ENCODE assay signal across 15 cellular contexts in genomic region chr6:79073888-79074287, GRCh38.
A peak's percentile ranks its signal among the peaks of the same experiment; 100 is the strongest.
DNase-seq lines count a peak whose midpoint lies in the region; ATAC-seq and TF ChIP-seq lines count a peak whose summit lies in the region.
"Had no signal": no experiment of that assay in that cellular context is flagged by ENCODE, and none has a peak within 500 bp of the region (broad histone marks: within the 10 kb centered on the region; RNA-seq: fewer than 3 reads in every experiment).

No MANE protein-coding gene starts in this region.

- H3K4me3 Mint-ChIP-seq in effector memory CD8-positive, alpha-beta T cell = peak overlapping the region; percentile 43 to 91
- peak overlapping the region; percentile 63 for H3K4me3 Mint-ChIP-seq in nephron progenitor cell

- H3K79me2 ChIP-seq in DOHH2 (ENCODE audit: control insufficient read depth, low read length) (peaks cover 83% of the 10 kb centered on the region), MM.1S (ENCODE audit: low read length) (peaks cover 71% of the 10 kb centered on the region)

- ATAC-seq in effector memory CD8-positive, alpha-beta T cell (replicated peaks) = no peak
- ATAC-seq in GM18519 (IDR thresholded peaks at IDR 0.05; ENCODE audit: low FRiP score, unreplicated experiment) (no peak), GM21717 (IDR thresholded peaks at IDR 0.05; ENCODE audit: unreplicated experiment) (no peak), HG02642 (IDR thresholded peaks at IDR 0.05; ENCODE audit: poor library complexity, unreplicated experiment) (no peak)
- ATAC-seq: stimulated activated naive B cell treated with anti-CD40 and anti-IgM and Interleukin-4, amounts not matched to agents 10 μg/mL and 1 μg/mL and 100 μg/mL, for 72 hours had no signal

- no peak overlapping the region for H2AFZ ChIP-seq in MM.1S (ENCODE audit: low read length)

- no peaks in the 10 kb centered on the region for H3K9me2 ChIP-seq in DOHH2 (replicated peaks; ENCODE audit: control insufficient read depth, low read length)
- H3K9me2 ChIP-seq in MM.1S (replicated peaks; ENCODE audit: insufficient read depth, low read length) = no peaks in the 10 kb centered on the region

- H3K4me1 ChIP-seq in DOHH2 (ENCODE audit: control insufficient read depth, low read length) = peaks cover 54% of the 10 kb centered on the region
- peaks cover 62% of the 10 kb centered on the region for H3K4me1 ChIP-seq in MM.1S (ENCODE audit: low read length)

- H3K4me1 Mint-ChIP-seq in effector memory CD8-positive, alpha-beta T cell (ENCODE audit: low read depth in 2 of 2) = peaks cover 21 to 46% of the 10 kb centered on the region in 2 donors
- H3K4me1 Mint-ChIP-seq in nephron progenitor cell = peaks cover 29% of the 10 kb centered on the region

- no peaks in the 10 kb centered on the region for H3K27me3 Mint-ChIP-seq in effector memory CD8-positive, alpha-beta T cell
- H3K27me3 Mint-ChIP-seq in nephron progenitor cell (ENCODE audit: low read depth, poor library complexity) = no peaks in the 10 kb centered on the region
- H3K27me3 Mint-ChIP-seq: stimulated activated naive B cell treated with anti-CD40 and anti-IgM and Interleukin-4, amounts not matched to agents 10 μg/mL and 1 μg/mL and 100 μg/mL, for 72 hours had no signal

- H3K36me3 ChIP-seq in DOHH2 (ENCODE audit: control insufficient read depth, low read length) (peaks cover 75% of the 10 kb centered on the region), MM.1S (replicated peaks; ENCODE audit: insufficient read depth, low read length) (peaks cover 3% of the 10 kb centered on the region; the same call in 1 of the 2 replicates)

- H3K27me3 ChIP-seq in DOHH2 (ENCODE audit: control insufficient read depth, low read length) = no peaks in the 10 kb centered on the region
- no peaks in the 10 kb centered on the region for H3K27me3 ChIP-seq in MM.1S (replicated peaks; ENCODE audit: insufficient read depth, low read length)
- H3K27me3 ChIP-seq: BLaER1 treated with 17β-estradiol and CSF1 and Interleukin-3, amounts not matched to agents 10 nM and 100 nM had no signal

- H3K36me3 Mint-ChIP-seq in effector memory CD8-positive, alpha-beta T cell (ENCODE audit: insufficient read depth) = peaks cover 24% of the 10 kb centered on the region
- peaks cover 17% of the 10 kb centered on the region for H3K36me3 Mint-ChIP-seq in nephron progenitor cell (ENCODE audit: low read depth)

- H3K27ac Mint-ChIP-seq in effector memory CD8-positive, alpha-beta T cell = peak overlapping the region; percentile 32 to 92
- peak overlapping the region; percentile 70 for H3K27ac Mint-ChIP-seq in nephron progenitor cell
- H3K27ac Mint-ChIP-seq: stimulated activated naive B cell treated with anti-CD40 and anti-IgM and Interleukin-4, amounts not matched to agents 10 μg/mL and 1 μg/mL and 100 μg/mL, for 72 hours had no signal

- H4K20me1 ChIP-seq in DOHH2 (ENCODE audit: control insufficient read depth, insufficient read depth, low read depth, low read length) = peaks cover 36% of the 10 kb centered on the region
- H4K20me1 ChIP-seq in MM.1S (ENCODE audit: insufficient read depth, low read length) = no peaks in the 10 kb centered on the region

- DNase-seq in MM.1S (no peak), nephron progenitor cell (no peak), NCI-H69 (lab: John Stamatoyannopoulos, UW) (no peak)
- no peak for DNase-seq in effector memory CD8-positive, alpha-beta T cell
- DNase-seq: head of caudate nucleus; IMR-90; NCI-H526 treated with DMSO at 0.1 percent for 48 hours; RPMI8226; stimulated activated naive B cell treated with anti-CD40 and anti-IgM and Interleukin-4, amounts not matched to agents 10 μg/mL and 1 μg/mL and 100 μg/mL, for 72 hours; T-helper 9 cell had no signal

- H3F3A ChIP-seq in DOHH2 (ENCODE audit: control insufficient read depth, insufficient read depth) = peaks cover 4% of the 10 kb centered on the region
- H3F3A ChIP-seq in MM.1S (ENCODE audit: insufficient read depth, low read length) = peaks cover 46% of the 10 kb centered on the region

- TF ChIP-seq CTCF in DOHH2 (IDR thresholded peaks at IDR 0.05; ENCODE audit: low read depth, low read length, poor library complexity, severe bottlenecking) (no peak), MM.1S (IDR thresholded peaks at IDR 0.05; ENCODE audit: low read length) (no peak), nephron progenitor cell (IDR thresholded peaks at IDR 0.05) (no peak)

- H3K9me3 ChIP-seq in DOHH2 (ENCODE audit: control insufficient read depth, insufficient read depth, low read length) (no peaks in the 10 kb centered on the region), MM.1S (replicated peaks; ENCODE audit: insufficient read depth, low read length) (no peaks in the 10 kb centered on the region)
- H3K9me3 ChIP-seq: BLaER1 treated with 17β-estradiol and CSF1 and Interleukin-3, amounts not matched to agents 10 nM and 100 nM had no signal

- no peaks in the 10 kb centered on the region for H3K9me3 Mint-ChIP-seq in effector memory CD8-positive, alpha-beta T cell
- H3K9me3 Mint-ChIP-seq in nephron progenitor cell = no peaks in the 10 kb centered on the region
- H3K9me3 Mint-ChIP-seq: stimulated activated naive B cell treated with anti-CD40 and anti-IgM and Interleukin-4, amounts not matched to agents 10 μg/mL and 1 μg/mL and 100 μg/mL, for 72 hours had no signal

- H3K27ac ChIP-seq in DOHH2 (ENCODE audit: low read depth, low read length) (no peak overlapping the region), MM.1S (ENCODE audit: low read length) (no peak overlapping the region)
- H3K27ac ChIP-seq: BLaER1 treated with 17β-estradiol and CSF1 and Interleukin-3, amounts not matched to agents 10 nM and 100 nM had no signal

- H3K4me2 ChIP-seq in DOHH2 (ENCODE audit: low read length) = peak overlapping the region; percentile 20; the same call in 1 of the 2 replicates
- peak overlapping the region; percentile 30 for H3K4me2 ChIP-seq in MM.1S (ENCODE audit: low read depth, low read length)

- no peak overlapping the region for H3K9ac ChIP-seq in MM.1S (ENCODE audit: low read length)
- H3K9ac ChIP-seq: BLaER1 treated with 17β-estradiol and CSF1 and Interleukin-3, amounts not matched to agents 10 nM and 100 nM had no signal

- H3K4me3 ChIP-seq in DOHH2 (ENCODE audit: low read length) (no peak overlapping the region), MM.1S (ENCODE audit: low read length) (no peak overlapping the region)
- H3K4me3 ChIP-seq: BLaER1 treated with 17β-estradiol and CSF1 and Interleukin-3, amounts not matched to agents 10 nM and 100 nM had no signal
